8 cellular contexts compared by ENCODE assay signal in genomic region chr5:149860801-149861322, GRCh38.
A peak's percentile ranks its signal among the peaks of the same experiment; 100 is the strongest.
DNase-seq lines count a peak whose midpoint lies in the region; ATAC-seq and TF ChIP-seq lines count a peak whose summit lies in the region.

No MANE protein-coding gene starts in this region.

- no peaks in the 10 kb centered on the region for H3K36me3 Mint-ChIP-seq in effector memory CD8-positive, alpha-beta T cell (ENCODE audit: insufficient read depth)

- peak; percentile 76 for ATAC-seq in GM21390 (IDR thresholded peaks at IDR 0.05; ENCODE audit: unreplicated experiment)
- peak; percentile 68 for ATAC-seq in HG03521 (IDR thresholded peaks at IDR 0.05; ENCODE audit: unreplicated experiment)
- ATAC-seq in effector memory CD8-positive, alpha-beta T cell (replicated peaks) = peak; percentile 85

- H3K27ac Mint-ChIP-seq in effector memory CD8-positive, alpha-beta T cell = peak overlapping the region; percentile 70 to 81

- no peaks in the 10 kb centered on the region for H3K27me3 Mint-ChIP-seq in effector memory CD8-positive, alpha-beta T cell

- no peaks in the 10 kb centered on the region for H3K9me3 Mint-ChIP-seq in effector memory CD8-positive, alpha-beta T cell

- peak; percentile 48 for DNase-seq in GM10266 (ENCODE audit: extremely low spot score)
- peak in 2 of 3 experiments; percentile 3 to 8 for DNase-seq in effector memory CD8-positive, alpha-beta T cell
- DNase-seq in NCI-H524 treated with DMSO at 0.1 percent for 48 hours (lab: John Stamatoyannopoulos, UW) = no peak
- DNase-seq in activated CD4-positive, CD25-positive, alpha-beta regulatory T cell (lab: John Stamatoyannopoulos, UW) = no peak
- no peak for DNase-seq in NCI-H1048 (lab: John Stamatoyannopoulos, UW)
- no peak for DNase-seq in HuH-7.5 (ENCODE audit: low spot score)

- TF ChIP-seq CTCF in GM10266 (IDR thresholded peaks at IDR 0.05; ENCODE audit: control insufficient read depth, insufficient read depth, low read depth, missing control alignments) = no peak

- H3K4me1 Mint-ChIP-seq in effector memory CD8-positive, alpha-beta T cell (ENCODE audit: low read depth in 2 of 2) = peaks cover 14 to 16% of the 10 kb centered on the region in 2 donors

- H3K4me3 Mint-ChIP-seq in effector memory CD8-positive, alpha-beta T cell = peak overlapping the region; percentile 12 to 52

Comparison
In these comparisons a context has a peak if more than half of its experiments do, and no peak if none do; other contexts are left out.
1. DNase-seq: peak in GM10266 (single experiment) and effector memory CD8-positive, alpha-beta T cell (2 of 3); none in NCI-H524 treated with DMSO at 0.1 percent for 48 hours (single experiment), activated CD4-positive, CD25-positive, alpha-beta regulatory T cell (0 of 4), NCI-H1048 (single experiment) and HuH-7.5 (single experiment).
2. Peak in every context shown above with its lines, with median percentiles within 50 percentile points of each other: ATAC-seq.